In genomic region chr1:167208624-167208976, GRCh38 we compare ENCODE assay signal across 35 cellular contexts. TPM values are rescaled to one million over a fixed set of nuclear protein-coding genes. Genes with fewer than 3 reads are reported as not detected.
DNase-seq lines count a peak whose midpoint lies in the region; ATAC-seq, FAIRE-seq and TF ChIP-seq lines count a peak whose summit lies in the region.
"Had no signal": no experiment of that assay in that cellular context is flagged by ENCODE, and none has a peak within 500 bp of the region (broad histone marks: within the 10 kb centered on the region; RNA-seq: fewer than 3 reads in every experiment).

No MANE protein-coding gene starts in this region.

- CTCF ChIA-PET in HCT116 (lab: Charles Lee) (interaction anchor here (1.0 kb wide), 1 partner anchor 12 kb away, joined by 6 read pairs; the partner anchor contains the start of gene POU2F1), PC-9 (lab: Charles Lee) (interaction anchor here (0.6 kb wide), 1 partner anchor 203 kb away, joined by 3 read pairs; no protein-coding TSS in a partner anchor)

- H3K4me1 Mint-ChIP-seq in activated T-cell treated with anti-CD3 and anti-CD28 coated beads, Interleukin-2, amount 50 U/mL, for 24 hours (ENCODE audit: low read depth) = peaks cover 27% of the 10 kb centered on the region
- H3K4me1 Mint-ChIP-seq: activated naive CD4-positive, alpha-beta T cell treated with anti-CD3 and anti-CD28 coated beads, Interleukin-2, amount 50 U/mL, for 24 hours had no signal

- RAD21 ChIA-PET in HCT116 (lab: Charles Lee; ENCODE audit: low non-redundant PET in 1 of 2, low total read pairs in 2 of 2, uncharacterized antibody in 2 of 2, unreplicated experiment in 2 of 2) = no interaction called here

- TF ChIP-seq RAD21 in HCT116 (IDR thresholded peaks at IDR 0.05; ENCODE audit: low read depth) = no peak

- peak overlapping the region; percentile 91 for H3K27ac Mint-ChIP-seq in activated T-cell treated with anti-CD3 and anti-CD28 coated beads, Interleukin-2, amount 50 U/mL, for 24 hours
- H3K27ac Mint-ChIP-seq: activated CD8-positive, alpha-beta memory T cell treated with anti-CD3 and anti-CD28 coated beads, Interleukin-2, amount 10 ng/mL, durations not matched to agents 7 days and 5 days; activated naive CD4-positive, alpha-beta T cell treated with anti-CD3 and anti-CD28 coated beads, Interleukin-2, amount 50 U/mL, for 24 hours; activated T-helper 1 cell treated with anti-CD3 and anti-CD28 coated beads, Interleukin-12 subunit alpha, Interleukin-12 subunit beta, Interleukin-2, Interleukin-4 antibody, amounts not matched to agents 30 ng/mL and 10 ng/mL and 1 ng/mL, durations not matched to agents 14 hours and 24 hours and 36 hours; CD8-positive, alpha-beta T cell had no signal

- no peaks in the 10 kb centered on the region for H3K9me1 ChIP-seq in keratinocyte (ENCODE audit: control insufficient read depth, extremely low read depth, insufficient read depth, low read length)

- H3K27ac ChIP-seq in HCT116 (ENCODE audit: low read depth, low read length) (no peak overlapping the region), PC-9 (peak overlapping the region; percentile 13; the same call in 1 of the 2 replicates), keratinocyte (ENCODE audit: control insufficient read depth, insufficient read depth, low read length) (no peak overlapping the region), adrenal gland (no peak overlapping the region), stomach (no peak overlapping the region)
- H3K27ac ChIP-seq: A549, epithelial cell of prostate, KMS-11, ovary, SJCRH30, skin epidermis, thyroid gland, uterus, WERI-Rb-1 had no signal

- peaks cover 7% of the 10 kb centered on the region for H3K36me3 Mint-ChIP-seq in activated T-cell treated with anti-CD3 and anti-CD28 coated beads, Interleukin-2, amount 50 U/mL, for 24 hours (ENCODE audit: low read depth)

- H3K4me3 ChIP-seq in HCT116 (replicated peaks in 1 of 2; ENCODE audit: low read depth in 1 of 2, low read length in 2 of 2) = no peak overlapping the region
- no peak overlapping the region for H3K4me3 ChIP-seq in PC-9
- H3K4me3 ChIP-seq in keratinocyte (ENCODE audit: control insufficient read depth in 2 of 3, extremely low read depth in 1 of 3, insufficient read depth in 2 of 3, low read depth in 1 of 3, low read length in 3 of 3) = no peak overlapping the region
- no peak overlapping the region for H3K4me3 ChIP-seq in adrenal gland
- no peak overlapping the region for H3K4me3 ChIP-seq in stomach
- H3K4me3 ChIP-seq: A549, ovary, SJCRH30, skin epidermis, thyroid gland, uterus had no signal

- no peak for DNase-seq in activated T-cell treated with anti-CD3 and anti-CD28 coated beads, Interleukin-2, amount 50 U/mL, for 24 hours
- DNase-seq in activated T-cell treated with anti-CD3 and anti-CD28 coated beads for 4 hours (no peak), HCT116 (ENCODE audit: low read depth, low spot score) (no peak), PC-9 (peak in 1 of 2 experiments; percentile 60), keratinocyte (ENCODE audit: low read depth, low spot score) (no peak), KBM-7 (no peak), adrenal gland (no peak), stomach (no peak)
- DNase-seq: activated CD4-positive, alpha-beta T cell treated with anti-CD3 and anti-CD28 coated beads for 48 hours; activated CD8-positive, alpha-beta memory T cell treated with anti-CD3 and anti-CD28 coated beads, Interleukin-2, amount 10 ng/mL, durations not matched to agents 7 days and 5 days; aorta; CD8-positive, alpha-beta T cell; effector CD4-positive, alpha-beta T cell; GOT3; hippocampal formation; left cardiac atrium; NCI-H1436 treated with DMSO at 0.1 percent for 48 hours; NCI-H345; NCI-H748 treated with DMSO at 0.1 percent for 48 hours; ovary; SJCRH30; SW 1271; T1000; thyroid gland; uterus; WERI-Rb-1 had no signal

- no peak for TF ChIP-seq EP300 in stomach (IDR thresholded peaks at IDR 0.05)

- H4K20me1 ChIP-seq in HCT116 (ENCODE audit: insufficient read depth) (no peaks in the 10 kb centered on the region), PC-9 (ENCODE audit: insufficient read depth) (no peaks in the 10 kb centered on the region), keratinocyte (ENCODE audit: control insufficient read depth, extremely low read depth, insufficient read depth, low read length) (no peaks in the 10 kb centered on the region)

- H3K9me3 ChIP-seq in HCT116 (ENCODE audit: control insufficient read depth in 1 of 2, insufficient read depth in 1 of 2, low read depth in 1 of 2, low read length in 2 of 2) (peaks cover 0 to 11% of the 10 kb centered on the region in 2 experiments; a peak in 1 of 4 replicates), PC-9 (ENCODE audit: insufficient read depth, low read depth) (peaks cover 13% of the 10 kb centered on the region; the same call in 1 of the 2 replicates), keratinocyte (ENCODE audit: control insufficient read depth, low read depth, low read length) (peaks cover 2% of the 10 kb centered on the region), adrenal gland (replicated peaks in 1 of 3) (no peaks in the 10 kb centered on the region), stomach (peaks cover 0 to 22% (median 15%) of the 10 kb centered on the region in 4 donors)
- H3K9me3 ChIP-seq: ovary, SJCRH30, thyroid gland, uterus had no signal

- dilution Hi-C loops in keratinocyte (cut with MboI; ENCODE audit: extremely low pct_ligation_motif_present, low sequenced_read_pairs) = no loop called here

- no peak overlapping the region for H3K9ac ChIP-seq in HCT116 (ENCODE audit: low read length)
- no peak overlapping the region for H3K9ac ChIP-seq in keratinocyte (ENCODE audit: control insufficient read depth, extremely low read depth, insufficient read depth, low read length)
- H3K9ac ChIP-seq: KMS-11 had no signal

- H3K79me2 ChIP-seq in HCT116 (ENCODE audit: insufficient read depth, low read length) = no peaks in the 10 kb centered on the region
- no peaks in the 10 kb centered on the region for H3K79me2 ChIP-seq in PC-9 (ENCODE audit: low read depth)
- H3K79me2 ChIP-seq in keratinocyte (ENCODE audit: control insufficient read depth, insufficient read depth, low read length) = no peaks in the 10 kb centered on the region

- TF ChIP-seq CTCF in HCT116 (IDR thresholded peaks at IDR 0.05 in 2 of 3, conservative IDR thresholded peaks at IDR 0.05 in 1 of 3; ENCODE audit: borderline replicate concordance in 1 of 3, insufficient read depth in 1 of 3, low read depth in 2 of 3, low read length in 2 of 3) (0 out of 6 replicates have a peak, but pooled peaks of 1 of the 3 experiments have one; percentile 3), PC-9 (conservative IDR thresholded peaks at IDR 0.05) (no peak), keratinocyte (optimal IDR thresholded peaks at IDR 0.05 in 1 of 3, IDR thresholded peaks at IDR 0.05 in 1 of 3, conservative IDR thresholded peaks at IDR 0.05 in 1 of 3; ENCODE audit: extremely low read depth in 1 of 3, insufficient read depth in 2 of 3, low read length in 3 of 3) (no peak), adrenal gland (IDR thresholded peaks at IDR 0.05) (no peak), stomach (IDR thresholded peaks at IDR 0.05) (no peak)

- POLR2A ChIA-PET in HCT116 (lab: Charles Lee) = interaction anchor here (1.0 kb wide), 1 partner anchor 12 kb away, joined by 4 read pairs; the partner anchor contains the start of gene POU2F1
- POLR2A ChIA-PET in PC-9 (lab: Charles Lee; ENCODE audit: unreplicated experiment) = interaction anchor here (0.6 kb wide), 2 partner anchors 126 to 137 kb away, joined by 3 read pairs; no protein-coding TSS in a partner anchor

- no peaks in the 10 kb centered on the region for H3F3A ChIP-seq in PC-9 (ENCODE audit: insufficient read depth, low read depth)

- intact Hi-C loops in HCT116 (cut with micrococcal nuclease) = loop anchor here (2.0 kb wide), 1 partner anchor 142 kb away; no protein-coding TSS in a partner anchor
- intact Hi-C loops in PC-9 (cut with micrococcal nuclease; ENCODE audit: unreplicated experiment) = loop anchor here (1.0 kb wide), 1 partner anchor 142 kb away; no protein-coding TSS in a partner anchor
- intact Hi-C loops in adrenal gland (cut with DNase I) = no loop called here
- intact Hi-C loops in stomach (cut with DNase I; ENCODE audit: low total_unique reads) = no loop called here

- peak; percentile 26 for FAIRE-seq in keratinocyte (lab: Jason Lieb, UNC)
- FAIRE-seq: A549, colon, HTR-8/SVneo had no signal

- 57 to 90% (median 65%) methylated on average over 1 of the region's 1 CpG for WGBS in adrenal gland, 4 donors
- WGBS in stomach, 5 donors = 50 to 70% (median 62%) methylated on average over 1 of the region's 1 CpG

- H3K9me2 ChIP-seq in HCT116 (ENCODE audit: insufficient read depth) (no peaks in the 10 kb centered on the region), PC-9 (ENCODE audit: insufficient read depth) (no peaks in the 10 kb centered on the region)

- no peak overlapping the region for H3K4me2 ChIP-seq in HCT116 (ENCODE audit: low read length)
- H3K4me2 ChIP-seq in PC-9 = peak overlapping the region; percentile 33; the same call in 1 of the 2 replicates
- H3K4me2 ChIP-seq in keratinocyte (ENCODE audit: control insufficient read depth, extremely low read depth, insufficient read depth, low read depth, low read length) = no peak overlapping the region
- H3K4me2 ChIP-seq: KMS-11 had no signal

- H3K27me3 ChIP-seq in HCT116 (ENCODE audit: insufficient read depth, low read length) = no peaks in the 10 kb centered on the region
- H3K27me3 ChIP-seq in PC-9 (ENCODE audit: insufficient read depth, low read depth) = no peaks in the 10 kb centered on the region
- H3K27me3 ChIP-seq in keratinocyte (ENCODE audit: control insufficient read depth, extremely low read depth, insufficient read depth, low read length) = no peaks in the 10 kb centered on the region
- H3K27me3 ChIP-seq in adrenal gland = no peaks in the 10 kb centered on the region
- H3K27me3 ChIP-seq in stomach = no peaks in the 10 kb centered on the region
- H3K27me3 ChIP-seq: ovary, SJCRH30, thyroid gland, uterus had no signal

- in situ Hi-C loops in KBM-7 (cut with MboI; ENCODE audit: low pct_unique_long_range_greater_than_20kb, low sequenced_read_pairs) = no loop called here

- H3K9me3 Mint-ChIP-seq in activated T-cell treated with anti-CD3 and anti-CD28 coated beads, Interleukin-2, amount 50 U/mL, for 24 hours = peaks cover 21% of the 10 kb centered on the region
- H3K9me3 Mint-ChIP-seq: activated naive CD4-positive, alpha-beta T cell treated with anti-CD3 and anti-CD28 coated beads, Interleukin-2, amount 50 U/mL, for 24 hours had no signal

- no peak for TF ChIP-seq POLR2A in HCT116 (IDR thresholded peaks at IDR 0.05; ENCODE audit: borderline replicate concordance, extremely low read depth, insufficient read depth, insufficient read length)
- no peak for TF ChIP-seq POLR2A in adrenal gland (IDR thresholded peaks at IDR 0.05)
- TF ChIP-seq POLR2A in stomach (IDR thresholded peaks at IDR 0.05) = no peak

- H3K4me3 Mint-ChIP-seq in activated T-cell treated with anti-CD3 and anti-CD28 coated beads, Interleukin-2, amount 50 U/mL, for 24 hours = peak overlapping the region; percentile 35
- H3K4me3 Mint-ChIP-seq: activated CD8-positive, alpha-beta memory T cell treated with anti-CD3 and anti-CD28 coated beads, Interleukin-2, amount 10 ng/mL, durations not matched to agents 7 days and 5 days; activated naive CD4-positive, alpha-beta T cell treated with anti-CD3 and anti-CD28 coated beads, Interleukin-2, amount 50 U/mL, for 24 hours; activated T-helper 1 cell treated with anti-CD3 and anti-CD28 coated beads, Interleukin-12 subunit alpha, Interleukin-12 subunit beta, Interleukin-2, Interleukin-4 antibody, amounts not matched to agents 30 ng/mL and 10 ng/mL and 1 ng/mL, durations not matched to agents 14 hours and 24 hours and 36 hours; CD8-positive, alpha-beta T cell; neural crest cell had no signal

- H3K27me3 Mint-ChIP-seq in activated T-cell treated with anti-CD3 and anti-CD28 coated beads, Interleukin-2, amount 50 U/mL, for 24 hours = peaks cover 4% of the 10 kb centered on the region
- H3K27me3 Mint-ChIP-seq: activated CD8-positive, alpha-beta memory T cell treated with anti-CD3 and anti-CD28 coated beads, Interleukin-2, amount 10 ng/mL, durations not matched to agents 7 days and 5 days; activated naive CD4-positive, alpha-beta T cell treated with anti-CD3 and anti-CD28 coated beads, Interleukin-2, amount 50 U/mL, for 24 hours had no signal

- H3K36me3 ChIP-seq in HCT116 (ENCODE audit: control insufficient read depth in 1 of 2, insufficient read depth in 2 of 2, low read length in 2 of 2) = no peaks in the 10 kb centered on the region
- H3K36me3 ChIP-seq in PC-9 (ENCODE audit: low read depth) = no peaks in the 10 kb centered on the region
- H3K36me3 ChIP-seq in keratinocyte (ENCODE audit: control insufficient read depth in 2 of 2, extremely low read depth in 1 of 2, insufficient read depth in 2 of 2, low read length in 2 of 2) = no peaks in the 10 kb centered on the region
- H3K36me3 ChIP-seq in adrenal gland (replicated peaks in 1 of 2) = no peaks in the 10 kb centered on the region
- H3K36me3 ChIP-seq in stomach = no peaks in the 10 kb centered on the region
- H3K36me3 ChIP-seq: ovary, SJCRH30, thyroid gland, uterus, WERI-Rb-1 had no signal

- H3K4me1 ChIP-seq in HCT116 (ENCODE audit: control insufficient read depth in 1 of 2, insufficient read depth in 2 of 2, low read length in 2 of 2) (no peaks in the 10 kb centered on the region), PC-9 (replicated peaks; ENCODE audit: insufficient read depth) (peaks cover 19% of the 10 kb centered on the region), keratinocyte (ENCODE audit: control insufficient read depth, extremely low read depth, insufficient read depth, low read length) (peaks cover 10% of the 10 kb centered on the region), adrenal gland (replicated peaks in 1 of 2) (no peaks in the 10 kb centered on the region), stomach (no peaks in the 10 kb centered on the region)
- H3K4me1 ChIP-seq: SJCRH30, thyroid gland, uterus had no signal

- BruUV-seq in HCT116 (replicated peaks; lab: Mats Ljungman, UMichigan) (no TSS peak), PC-9 (replicated peaks; lab: Mats Ljungman, UMichigan) (no TSS peak)

- no peak for ATAC-seq in HCT116
- ATAC-seq: CD8-positive, alpha-beta T cell; left cardiac atrium had no signal

- peak overlapping the region; percentile 56 for H2AFZ ChIP-seq in HCT116 (ENCODE audit: low read depth, low read length, poor library complexity, severe bottlenecking)
- 0 out of 2 replicates have a peak overlapping the region, but pooled peaks have one; percentile 35 for H2AFZ ChIP-seq in PC-9
- H2AFZ ChIP-seq in keratinocyte (ENCODE audit: control insufficient read depth, low read length) = no peak overlapping the region

RNA-seq across cellular contexts. Expression of gene POU2F1, which starts 12.1 kb away (rescaled TPM):
- total RNA-seq in HCT116 (2021; ENCODE audit: unreplicated experiment) = 24.5 TPM
- polyA plus RNA-seq in HCT116 (2012) = 7.0 and 8.0 TPM in 2 replicates
- total RNA-seq in PC-9 (2021) = 16.6 and 28.5 TPM in 2 replicates
- polyA plus RNA-seq in keratinocyte = 3.2 to 5.9 TPM (median 4.1 TPM) in 3 replicates
- polyA plus RNA-seq in keratinocyte (2011; ENCODE audit: low read depth) = 1.3 TPM
- polyA plus RNA-seq in keratinocyte (2011; cell fraction: cytosol; rRNA removed) = 1.8 and 2.1 TPM in 2 replicates
- 8.3 TPM in 2 replicates for polyA plus RNA-seq in keratinocyte (2011; cell fraction: nucleus; rRNA removed)
- polyA plus RNA-seq in keratinocyte (2012; ENCODE audit: low replicate concordance) = 2.8 TPM in 2 replicates
- 13.4 to 22.8 TPM (median 18.7 TPM) in 3 replicates for polyA minus RNA-seq in keratinocyte
- polyA minus RNA-seq in keratinocyte (2011; cell fraction: cytosol; rRNA and poly(A)+ RNA removed) = 2.5 TPM
- polyA minus RNA-seq in keratinocyte (2011; cell fraction: nucleus; rRNA and poly(A)+ RNA removed) = 8.8 and 18.6 TPM in 2 replicates
- total RNA-seq in adrenal gland = 10 to 100 TPM in 7 of 8 donors, 1 to 10 TPM in 1; 6.9 to 52.5 (median 15.0) TPM
- polyA plus RNA-seq in adrenal gland = 1 to 10 TPM; 3.2 to 4.9 (median 3.7) TPM
- total RNA-seq in stomach = 10 to 100 TPM in 4 of 5 donors, 1 to 10 TPM in 1; 4.5 to 36.2 (median 15.8) TPM
- polyA plus RNA-seq in stomach = 1 to 10 TPM; 1.2 to 1.7 (median 1.7) TPM

Comparison
In these comparisons a context has a peak if more than half of its experiments do, and no peak if none do; other contexts are left out.
1. intact Hi-C loops: an anchor here in HCT116 (2.0 kb wide) and PC-9 (1.0 kb wide); none called in adrenal gland and stomach.